ENCODE assay signal across 32 cellular contexts in genomic region chr15:36626984-36627383, GRCh38.
"Had no signal": no experiment of that assay in that cellular context is flagged by ENCODE, and none has a peak within 500 bp of the region (broad histone marks: within the 10 kb centered on the region; RNA-seq: fewer than 3 reads in every experiment).

No MANE protein-coding gene starts in this region.

- H3K36me3 ChIP-seq: brain microvascular endothelial cell, WERI-Rb-1 had no signal

- H3K4me3 ChIP-seq: esophagus squamous epithelium, gastroesophageal sphincter had no signal

- H3K4me1 ChIP-seq: gastroesophageal sphincter had no signal

- H3K4me1 Mint-ChIP-seq: activated B cell treated with CpG ODN at 0.5 μM for 24 hours; activated T-helper 17 cell treated with anti-CD3 and anti-CD28 coated beads, Interleukin-2, amount 50 U/mL, for 72 hours had no signal

- ATAC-seq: activated CD4-positive, CD25-positive, alpha-beta regulatory T cell treated with anti-CD3 and anti-CD28 coated beads, Interleukin-2, amount 50 U/mL, for 24 hours; activated CD8-positive, alpha-beta T cell treated with anti-CD3 and anti-CD28 coated beads for 36 hours; activated T-cell treated with anti-CD3 and anti-CD28 coated beads, Interleukin-2, amount 50 U/mL, for 4 hours; activated T-helper 17 cell treated with anti-CD3 and anti-CD28 coated beads, Interleukin-2, amount 50 U/mL, for 72 hours; effector memory CD8-positive, alpha-beta T cell; gastroesophageal sphincter; T-helper 17 cell had no signal

- H3K27ac Mint-ChIP-seq: activated B cell treated with CpG ODN at 0.5 μM for 24 hours; activated CD8-positive, alpha-beta T cell treated with anti-CD3 and anti-CD28 coated beads for 36 hours; activated naive CD8-positive, alpha-beta T cell; activated T-helper 17 cell treated with anti-CD3 and anti-CD28 coated beads, Interleukin-2, amount 50 U/mL, for 72 hours; effector memory CD8-positive, alpha-beta T cell; T-helper 17 cell; T-helper 2 cell treated with Interferon-gamma antibody and Interleukin-4, amounts not matched to agents 5 μg/mL and 100 μg/mL, for 36 hours had no signal

- DNase-seq: activated B cell treated with CpG ODN at 0.5 μM for 24 hours; activated CD4-positive, alpha-beta T cell treated with anti-CD3 and anti-CD28 coated beads for 48 hours; activated CD4-positive, alpha-beta T cell treated with anti-CD3 and anti-CD28 coated beads, Interleukin-2, amount 50 U/mL, for 1 hour; activated CD4-positive, alpha-beta T cell treated with anti-CD3 and anti-CD28 coated beads, Interleukin-2, amount 50 U/mL, for 48 hours; activated CD8-positive, alpha-beta memory T cell treated with anti-CD3 and anti-CD28 coated beads for 24 hours; activated CD8-positive, alpha-beta T cell treated with anti-CD3 and anti-CD28 coated beads for 36 hours; activated effector memory CD4-positive, alpha-beta T cell treated with Interleukin-2 at 50 U/mL for 16 hours; activated gamma-delta T cell treated with Interleukin-2 at 50 U/mL for 16 hours; activated naive CD4-positive, alpha-beta T cell treated with anti-CD3 and anti-CD28 coated beads, Interleukin-2, amount 50 U/mL, for 16 hours; activated naive CD4-positive, alpha-beta T cell treated with Interleukin-2 at 50 U/mL for 16 hours; activated T-cell treated with anti-CD3 and anti-CD28 coated beads, Interleukin-2, amount 50 U/mL, for 4 hours; amniotic stem cell; anterior cingulate cortex; brain microvascular endothelial cell; caudate nucleus; cortex of kidney; dermis blood vessel endothelial cell; effector CD4-positive, alpha-beta T cell; effector memory CD8-positive, alpha-beta T cell; erythroblast; esophagus squamous epithelium; foreskin melanocyte; head of caudate nucleus; T-helper 1 cell; T-helper 17 cell; T1000; WERI-Rb-1 had no signal

- H3K4me3 Mint-ChIP-seq: activated B cell treated with CpG ODN at 0.5 μM for 24 hours; activated CD8-positive, alpha-beta T cell treated with anti-CD3 and anti-CD28 coated beads for 36 hours; activated naive CD8-positive, alpha-beta T cell; activated T-cell treated with anti-CD3 and anti-CD28 coated beads, Interleukin-2, amount 50 U/mL, for 4 hours; activated T-helper 17 cell treated with anti-CD3 and anti-CD28 coated beads, Interleukin-2, amount 50 U/mL, for 72 hours; effector memory CD8-positive, alpha-beta T cell; T-helper 17 cell; T-helper 2 cell treated with Interferon-gamma antibody and Interleukin-4, amounts not matched to agents 5 μg/mL and 100 μg/mL, for 36 hours had no signal

- H3K27ac ChIP-seq: brain microvascular endothelial cell, esophagus squamous epithelium, gastroesophageal sphincter, WERI-Rb-1 had no signal

- H3K27me3 ChIP-seq: brain microvascular endothelial cell, esophagus squamous epithelium, gastroesophageal sphincter had no signal

- H3K27me3 Mint-ChIP-seq: activated B cell treated with CpG ODN at 0.5 μM for 24 hours; activated CD8-positive, alpha-beta T cell treated with anti-CD3 and anti-CD28 coated beads for 36 hours; activated naive CD8-positive, alpha-beta T cell; activated T-helper 17 cell treated with anti-CD3 and anti-CD28 coated beads, Interleukin-2, amount 50 U/mL, for 72 hours; effector memory CD8-positive, alpha-beta T cell; T-helper 17 cell had no signal
